In genomic region chr10:123395906-123396305, GRCh38 we compare ENCODE assay signal across 17 cellular contexts.
DNase-seq lines count a peak whose midpoint lies in the region; ATAC-seq, FAIRE-seq and TF ChIP-seq lines count a peak whose summit lies in the region.
"Had no signal": no experiment of that assay in that cellular context is flagged by ENCODE, and none has a peak within 500 bp of the region (broad histone marks: within the 10 kb centered on the region; RNA-seq: fewer than 3 reads in every experiment).

No MANE protein-coding gene starts in this region.

- H3K4me3 ChIP-seq in GM06990 (replicated peaks; ENCODE audit: low read depth, low read length) (no peak overlapping the region), Karpas-422 (ENCODE audit: low read length) (no peak overlapping the region), GM12878 (no peak overlapping the region), H7 (ENCODE audit: insufficient read depth, low read depth, low read length) (no peak overlapping the region)
- H3K4me3 ChIP-seq: BLaER1 treated with 17β-estradiol and CSF1 and Interleukin-3, amounts not matched to agents 10 nM and 100 nM had no signal

- DNase-seq in GM06990 (ENCODE audit: extremely low read depth, insufficient read length) (peak; percentile 38), GM12891 (ENCODE audit: insufficient read length, low spot score) (no peak), Karpas-422 (no peak), GM12878 (ENCODE audit: low read depth, low spot score) (no peak), H7 (no peak), middle frontal gyrus (ENCODE audit: extremely low spot score, low spot score) (no peak)
- DNase-seq: Calu3; CD8-positive, alpha-beta T cell; DMS 273 treated with DMSO at 0.1 percent for 48 hours; DMS53; DND-41; EL; HCEC 1CT; KG1 had no signal

- ATAC-seq in GM12878 (no peak), GM19467 (IDR thresholded peaks at IDR 0.05; ENCODE audit: unreplicated experiment) (no peak)
- ATAC-seq: CD8-positive, alpha-beta T cell had no signal

- H3K79me2 ChIP-seq in Karpas-422 (ENCODE audit: low read length) (no peaks in the 10 kb centered on the region), GM12878 (ENCODE audit: control insufficient read depth, insufficient read depth, low read length) (no peaks in the 10 kb centered on the region; the same call in 1 of the 2 replicates)

- H3K27ac ChIP-seq in Karpas-422 (ENCODE audit: low read length) (peak overlapping the region; percentile 78; the same call in 1 of the 2 replicates), GM12878 (ENCODE audit: control insufficient read depth, insufficient read depth) (peak overlapping the region; percentile 99)

- RAD21 ChIA-PET in GM12878 (lab: Charles Lee; ENCODE audit: unreplicated experiment), result no interaction called here

- H3K4me2 ChIP-seq in Karpas-422 (ENCODE audit: low read depth, low read length, poor library complexity, severe bottlenecking) (no peak overlapping the region), GM12878 (ENCODE audit: control insufficient read depth, insufficient read depth) (no peak overlapping the region)
- H3K4me2 ChIP-seq: BLaER1 treated with 17β-estradiol and CSF1 and Interleukin-3, amounts not matched to agents 10 nM and 100 nM had no signal

- CTCF ChIA-PET in GM12878 (lab: Yijun Ruan, JAX), result no interaction called here

- FAIRE-seq in GM12891 (lab: Jason Lieb, UNC), result peak; percentile 82
- no peak for FAIRE-seq in GM12878 (lab: Jason Lieb, UNC)
- FAIRE-seq: H1 had no signal

- H3K4me1 ChIP-seq in Karpas-422 (ENCODE audit: low read length) (peaks cover 52% of the 10 kb centered on the region), GM12878 (ENCODE audit: control insufficient read depth, insufficient read depth, low read length) (peaks cover 90% of the 10 kb centered on the region)

- H2AFZ ChIP-seq in Karpas-422 (ENCODE audit: low read length) (no peak overlapping the region), GM12878 (ENCODE audit: control insufficient read depth, low read depth, low read length) (no peak overlapping the region)

- TF ChIP-seq CTCF in GM06990 (IDR thresholded peaks at IDR 0.05; ENCODE audit: insufficient read depth, low read length, poor library complexity, severe bottlenecking) (no peak), GM12878 (IDR thresholded peaks at IDR 0.05 in 2 of 3, conservative IDR thresholded peaks at IDR 0.05 in 1 of 3; ENCODE audit: control insufficient read depth in 2 of 3, extremely low read depth in 1 of 3, insufficient read depth in 1 of 3, low read depth in 3 of 3, low read length in 3 of 3) (no peak)

- no peak for TF ChIP-seq EP300 in GM12878 (IDR thresholded peaks at IDR 0.05; ENCODE audit: borderline replicate concordance in 1 of 2, control insufficient read depth in 1 of 2, low read depth in 2 of 2, low read length in 2 of 2)

- no peak for TF ChIP-seq POLR2A in GM12891 (IDR thresholded peaks at IDR 0.05; ENCODE audit: low read depth, low read length)
- TF ChIP-seq POLR2A in GM12878 (IDR thresholded peaks at IDR 0.05; ENCODE audit: low read depth, low read length), result no peak

- intact Hi-C loops in GM12878 (cut with micrococcal nuclease; ENCODE audit: unreplicated experiment), result loop anchor here (5.0 kb wide), 1 partner anchor 826 kb away; no protein-coding TSS in a partner anchor

- BruUV-seq in GM12878 (replicated peaks; lab: Mats Ljungman, UMichigan), result no TSS peak

- 95% methylated on average over 6 of the region's 6 CpGs for WGBS in GM12878 (ENCODE audit: insufficient coverage, insufficient replicate concordance, low lambda C conversion rate, missing lambda C conversion rate)

- no peaks in the 10 kb centered on the region for H4K20me1 ChIP-seq in Karpas-422 (ENCODE audit: insufficient read depth, low read depth, low read length)
- no peaks in the 10 kb centered on the region for H4K20me1 ChIP-seq in GM12878 (ENCODE audit: control insufficient read depth, insufficient read depth)
- H4K20me1 ChIP-seq: BLaER1 treated with 17β-estradiol and CSF1 and Interleukin-3, amounts not matched to agents 10 nM and 100 nM had no signal

- SMC1A ChIA-PET in GM12878 (lab: Charles Lee; ENCODE audit: uncharacterized antibody, unreplicated experiment), result no interaction called here

- H3K9ac ChIP-seq in Karpas-422 (ENCODE audit: low read length), result no peak overlapping the region
- no peak overlapping the region for H3K9ac ChIP-seq in GM12878 (ENCODE audit: control insufficient read depth, insufficient read depth, low read length)
- H3K9ac ChIP-seq: BLaER1 treated with 17β-estradiol and CSF1 and Interleukin-3, amounts not matched to agents 10 nM and 100 nM had no signal

- POLR2A ChIA-PET in GM12878 (lab: Charles Lee), result no interaction called here

- TF ChIP-seq RAD21 in GM12878 (IDR thresholded peaks at IDR 0.05; ENCODE audit: insufficient read depth, low read depth, low read length), result no peak

- no peaks in the 10 kb centered on the region for H3K27me3 ChIP-seq in GM06990 (replicated peaks; ENCODE audit: control insufficient read depth, insufficient read depth, low read length)
- no peaks in the 10 kb centered on the region for H3K27me3 ChIP-seq in Karpas-422 (ENCODE audit: low read length)
- H3K27me3 ChIP-seq in GM12878 (replicated peaks in 1 of 2; ENCODE audit: control insufficient read depth in 2 of 2, insufficient read depth in 2 of 2, low read length in 1 of 2), result no peaks in the 10 kb centered on the region
- H3K27me3 ChIP-seq in H7 (ENCODE audit: control insufficient read depth, insufficient read depth, low read length), result no peaks in the 10 kb centered on the region
- H3K27me3 ChIP-seq: BLaER1 treated with 17β-estradiol and CSF1 and Interleukin-3, amounts not matched to agents 10 nM and 100 nM had no signal

- no peaks in the 10 kb centered on the region for H3K36me3 ChIP-seq in GM06990 (ENCODE audit: control insufficient read depth, insufficient read depth, low read length)
- no peaks in the 10 kb centered on the region for H3K36me3 ChIP-seq in Karpas-422 (ENCODE audit: insufficient read depth, low read length)
- no peaks in the 10 kb centered on the region for H3K36me3 ChIP-seq in GM12878 (ENCODE audit: control insufficient read depth in 2 of 2, insufficient read depth in 2 of 2, low read length in 1 of 2)
- no peaks in the 10 kb centered on the region for H3K36me3 ChIP-seq in H7 (replicated peaks; ENCODE audit: control insufficient read depth, insufficient read depth, low read length)

- H3K9me2 ChIP-seq in Karpas-422 (replicated peaks; ENCODE audit: insufficient read depth, low read length), result no peaks in the 10 kb centered on the region

- in situ Hi-C loops in GM12878 (cut with MboI), result loop anchor here (10.0 kb wide), 2 partner anchors 889 to 1329 kb away; no protein-coding TSS in a partner anchor

- H3K9me3 ChIP-seq in Karpas-422 (ENCODE audit: low read length) (no peaks in the 10 kb centered on the region), GM12878 (replicated peaks; ENCODE audit: control insufficient read depth, insufficient read depth, low read length) (peaks cover 14% of the 10 kb centered on the region; the same call in 2 of the 3 replicates)

TF ChIP-seq in GM12891, 5 proteins besides CTCF, POLR2A, EP300 and RAD21:
- TF ChIP-seq POU2F2 (IDR thresholded peaks at IDR 0.05; ENCODE audit: low read depth, low read length), result no peak
- TF ChIP-seq PAX5 (IDR thresholded peaks at IDR 0.05; ENCODE audit: insufficient read depth, low read length, severe bottlenecking), result no peak
- TF ChIP-seq TAF1 (IDR thresholded peaks at IDR 0.05; ENCODE audit: low read depth, low read length), result no peak
- TF ChIP-seq SPI1 (IDR thresholded peaks at IDR 0.05; ENCODE audit: low read depth, low read length), result no peak
- TF ChIP-seq POLR2AphosphoS5 (IDR thresholded peaks at IDR 0.05; ENCODE audit: low read depth, low read length), result no peak
TF ChIP-seq in GM12891: peak in this region for 0.

TF ChIP-seq in GM12878, 131 proteins besides CTCF, POLR2A, EP300 and RAD21 (continues in another document):
- TF ChIP-seq, protein P1, sequence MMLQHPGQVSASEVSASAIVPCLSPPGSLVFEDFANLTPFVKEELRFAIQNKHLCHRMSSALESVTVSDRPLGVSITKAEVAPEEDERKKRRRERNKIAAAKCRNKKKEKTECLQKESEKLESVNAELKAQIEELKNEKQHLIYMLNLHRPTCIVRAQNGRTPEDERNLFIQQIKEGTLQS (IDR thresholded peaks at IDR 0.05; ENCODE audit: borderline replicate concordance, extremely low read depth, low read depth, low read length), result no peak
- TF ChIP-seq FOS (IDR thresholded peaks at IDR 0.05; ENCODE audit: borderline replicate concordance, extremely low read depth, insufficient read length), result no peak
- TF ChIP-seq ZNF592 (IDR thresholded peaks at IDR 0.05), result no peak
- no peak for TF ChIP-seq TARDBP (IDR thresholded peaks at IDR 0.05; ENCODE audit: borderline replicate concordance)
- TF ChIP-seq CBX3 (IDR thresholded peaks at IDR 0.05; ENCODE audit: borderline replicate concordance, low read depth), result no peak
- TF ChIP-seq BRCA1 (IDR thresholded peaks at IDR 0.05; ENCODE audit: low read depth, low read length), result no peak
